Comparison of ENCODE assay signal across 16 cellular contexts in genomic region chr11:117579148-117579547, GRCh38.
"Had no signal": no experiment of that assay in that cellular context is flagged by ENCODE, and none has a peak within 500 bp of the region (broad histone marks: within the 10 kb centered on the region; RNA-seq: fewer than 3 reads in every experiment).

No MANE protein-coding gene starts in this region.

- H3K36me3 ChIP-seq: heart left ventricle had no signal

- H3K27ac ChIP-seq: epithelial cell of prostate, heart left ventricle, testis had no signal

- ATAC-seq: heart left ventricle, left colon, mucosa of descending colon had no signal

- H3K9me3 Mint-ChIP-seq: neural crest cell, type B pancreatic cell had no signal

- H3K9me3 ChIP-seq: heart left ventricle, mucosa of descending colon, testis had no signal

- H3K36me3 Mint-ChIP-seq: activated naive CD8-positive, alpha-beta T cell; type B pancreatic cell had no signal

- H3K4me3 ChIP-seq: heart left ventricle, mucosa of descending colon, testis had no signal

- H3K27me3 ChIP-seq: heart left ventricle, testis had no signal

- H3K4me1 ChIP-seq: heart left ventricle, testis had no signal

- DNase-seq: activated CD4-positive, alpha-beta T cell treated with anti-CD3 and anti-CD28 coated beads for 1 hour; activated naive CD4-positive, alpha-beta T cell; activated T-cell treated with anti-CD3 and anti-CD28 coated beads, Interleukin-2, amount 50 U/mL, for 1 hour; amygdala; cortex of kidney; heart left ventricle; left colon; mesenchymal stem cell; mucosa of descending colon; stimulated activated CD4-positive, alpha-beta T cell treated with anti-CD3 and anti-CD28 coated beads, Interleukin-4, amount 100 ng/mL, for 1 hour; stimulated activated naive CD4-positive, alpha-beta T cell; testis had no signal

- H3K27ac Mint-ChIP-seq: activated naive CD8-positive, alpha-beta T cell; type B pancreatic cell had no signal

- H3K4me3 Mint-ChIP-seq: activated naive CD8-positive, alpha-beta T cell; neural crest cell; type B pancreatic cell had no signal
